1 cellular context compared by ENCODE assay signal in the genomic region with DNA sequence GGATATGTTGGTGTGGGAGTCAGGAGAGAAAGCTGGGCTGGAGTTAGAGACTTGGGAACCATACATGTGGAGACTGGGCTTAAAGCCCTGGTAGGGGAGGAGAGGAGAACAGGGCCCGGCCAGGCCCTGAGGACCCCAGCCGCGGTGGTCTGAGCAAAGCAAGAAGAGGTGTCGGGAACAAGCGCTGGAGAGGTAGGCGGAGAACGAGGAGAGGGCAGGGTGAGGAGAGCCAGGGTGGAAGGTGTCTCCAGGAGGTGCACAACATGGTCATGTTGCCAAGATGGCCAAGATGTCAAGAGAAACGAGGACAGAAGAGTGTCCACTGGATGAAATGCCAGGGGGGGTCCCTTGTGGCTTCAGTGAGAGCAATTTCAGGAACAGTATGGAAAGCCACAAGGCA.
TF ChIP-seq lines count a peak whose summit lies in the region.

No MANE protein-coding gene starts in this region.

TF ChIP-seq in WTC11, 78 proteins besides CTCF, POLR2A, EP300 and RAD21:
- TF ChIP-seq, protein P1, sequence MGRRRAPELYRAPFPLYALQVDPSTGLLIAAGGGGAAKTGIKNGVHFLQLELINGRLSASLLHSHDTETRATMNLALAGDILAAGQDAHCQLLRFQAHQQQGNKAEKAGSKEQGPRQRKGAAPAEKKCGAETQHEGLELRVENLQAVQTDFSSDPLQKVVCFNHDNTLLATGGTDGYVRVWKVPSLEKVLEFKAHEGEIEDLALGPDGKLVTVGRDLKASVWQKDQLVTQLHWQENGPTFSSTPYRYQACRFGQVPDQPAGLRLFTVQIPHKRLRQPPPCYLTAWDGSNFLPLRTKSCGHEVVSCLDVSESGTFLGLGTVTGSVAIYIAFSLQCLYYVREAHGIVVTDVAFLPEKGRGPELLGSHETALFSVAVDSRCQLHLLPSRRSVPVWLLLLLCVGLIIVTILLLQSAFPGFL (CRISPR knock-in tag; IDR thresholded peaks at IDR 0.05; ENCODE audit: borderline replicate concordance): no peak
- TF ChIP-seq, protein P2, sequence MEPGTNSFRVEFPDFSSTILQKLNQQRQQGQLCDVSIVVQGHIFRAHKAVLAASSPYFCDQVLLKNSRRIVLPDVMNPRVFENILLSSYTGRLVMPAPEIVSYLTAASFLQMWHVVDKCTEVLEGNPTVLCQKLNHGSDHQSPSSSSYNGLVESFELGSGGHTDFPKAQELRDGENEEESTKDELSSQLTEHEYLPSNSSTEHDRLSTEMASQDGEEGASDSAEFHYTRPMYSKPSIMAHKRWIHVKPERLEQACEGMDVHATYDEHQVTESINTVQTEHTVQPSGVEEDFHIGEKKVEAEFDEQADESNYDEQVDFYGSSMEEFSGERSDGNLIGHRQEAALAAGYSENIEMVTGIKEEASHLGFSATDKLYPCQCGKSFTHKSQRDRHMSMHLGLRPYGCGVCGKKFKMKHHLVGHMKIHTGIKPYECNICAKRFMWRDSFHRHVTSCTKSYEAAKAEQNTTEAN (CRISPR knock-in tag; IDR thresholded peaks at IDR 0.05): no peak
- TF ChIP-seq, protein P3, sequence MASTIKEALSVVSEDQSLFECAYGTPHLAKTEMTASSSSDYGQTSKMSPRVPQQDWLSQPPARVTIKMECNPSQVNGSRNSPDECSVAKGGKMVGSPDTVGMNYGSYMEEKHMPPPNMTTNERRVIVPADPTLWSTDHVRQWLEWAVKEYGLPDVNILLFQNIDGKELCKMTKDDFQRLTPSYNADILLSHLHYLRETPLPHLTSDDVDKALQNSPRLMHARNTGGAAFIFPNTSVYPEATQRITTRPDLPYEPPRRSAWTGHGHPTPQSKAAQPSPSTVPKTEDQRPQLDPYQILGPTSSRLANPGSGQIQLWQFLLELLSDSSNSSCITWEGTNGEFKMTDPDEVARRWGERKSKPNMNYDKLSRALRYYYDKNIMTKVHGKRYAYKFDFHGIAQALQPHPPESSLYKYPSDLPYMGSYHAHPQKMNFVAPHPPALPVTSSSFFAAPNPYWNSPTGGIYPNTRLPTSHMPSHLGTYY (CRISPR knock-in tag; IDR thresholded peaks at IDR 0.05): peak; percentile 13; the same call in 1 of the 2 replicates
- peak; percentile 74; the same call in 1 of the 2 replicates for TF ChIP-seq NFATC4 (CRISPR knock-in tag; IDR thresholded peaks at IDR 0.05)
